Comparison of ENCODE assay signal across 1 cellular context in the genomic region with DNA sequence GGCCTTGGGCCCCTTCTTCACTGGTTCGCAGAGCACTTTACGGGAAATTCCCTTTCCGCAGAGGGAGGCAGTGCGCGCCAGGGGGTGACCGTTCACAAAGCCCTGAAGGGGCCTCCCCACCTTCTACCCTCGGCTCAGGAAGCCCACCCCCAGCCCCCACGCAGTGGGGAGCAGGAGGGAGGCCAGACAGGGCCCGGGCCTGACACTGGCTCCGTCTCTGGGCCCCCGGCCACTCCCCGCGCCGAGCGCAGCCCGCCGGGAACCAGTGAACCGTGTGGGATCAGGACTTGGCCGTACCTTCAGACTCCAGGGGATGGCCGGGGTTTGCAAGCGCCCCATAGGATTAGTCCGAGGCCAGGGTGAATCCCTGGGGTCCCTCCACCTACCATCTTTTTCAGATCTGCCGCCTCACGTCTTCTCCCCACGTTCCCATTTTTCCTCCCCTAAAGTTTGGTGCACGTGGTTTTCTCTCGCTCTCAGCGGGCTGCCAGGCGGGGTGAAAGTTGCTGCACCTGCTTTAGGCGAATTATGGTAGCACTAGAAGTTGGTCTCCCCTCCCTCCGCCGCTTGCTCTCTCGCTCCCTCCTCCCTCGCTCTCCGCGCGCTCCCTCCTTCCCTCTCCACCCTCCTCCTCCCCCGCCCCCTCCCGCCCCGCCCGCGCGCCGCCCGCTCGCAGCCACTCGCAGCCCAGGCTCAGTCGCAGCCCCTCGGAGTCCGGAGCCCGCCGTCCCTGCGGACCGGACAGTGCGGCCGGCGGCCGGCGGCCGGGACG.
TF ChIP-seq lines count a peak whose summit lies in the region.

A gene with protein sequence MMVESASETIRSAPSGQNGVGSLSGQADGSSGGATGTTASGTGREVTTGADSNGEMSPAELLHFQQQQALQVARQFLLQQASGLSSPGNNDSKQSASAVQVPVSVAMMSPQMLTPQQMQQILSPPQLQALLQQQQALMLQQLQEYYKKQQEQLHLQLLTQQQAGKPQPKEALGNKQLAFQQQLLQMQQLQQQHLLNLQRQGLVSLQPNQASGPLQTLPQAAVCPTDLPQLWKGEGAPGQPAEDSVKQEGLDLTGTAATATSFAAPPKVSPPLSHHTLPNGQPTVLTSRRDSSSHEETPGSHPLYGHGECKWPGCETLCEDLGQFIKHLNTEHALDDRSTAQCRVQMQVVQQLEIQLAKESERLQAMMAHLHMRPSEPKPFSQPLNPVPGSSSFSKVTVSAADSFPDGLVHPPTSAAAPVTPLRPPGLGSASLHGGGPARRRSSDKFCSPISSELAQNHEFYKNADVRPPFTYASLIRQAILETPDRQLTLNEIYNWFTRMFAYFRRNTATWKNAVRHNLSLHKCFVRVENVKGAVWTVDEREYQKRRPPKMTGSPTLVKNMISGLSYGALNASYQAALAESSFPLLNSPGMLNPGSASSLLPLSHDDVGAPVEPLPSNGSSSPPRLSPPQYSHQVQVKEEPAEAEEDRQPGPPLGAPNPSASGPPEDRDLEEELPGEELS (plus strand): TSS at position 679 of the 772 bp plus-strand sequence. CDS start 19,380 bp downstream, outside the sequence.

TF ChIP-seq in HepG2, 621 proteins besides CTCF, POLR2A, EP300 and RAD21 (continued from another document and continues in another):
- TF ChIP-seq, protein P1, sequence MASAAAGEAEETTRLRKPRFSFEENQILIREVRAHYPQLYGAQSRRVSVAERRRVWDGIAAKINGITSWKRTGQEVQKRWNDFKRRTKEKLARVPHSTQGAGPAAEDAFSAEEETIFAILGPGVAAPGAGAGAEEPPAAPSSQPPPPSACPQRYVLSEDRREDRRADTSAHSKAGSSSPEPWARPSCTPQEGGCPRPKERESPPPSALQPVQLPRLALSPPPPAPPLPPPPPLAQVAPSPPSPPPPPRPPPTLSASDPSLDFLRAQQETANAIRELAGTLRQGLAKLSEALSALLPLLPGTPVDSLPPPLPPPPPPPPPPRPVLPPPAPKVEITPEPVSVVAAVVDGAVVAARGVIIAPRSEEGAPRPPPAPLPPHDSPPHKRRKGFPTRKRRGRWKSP (CRISPR knock-in tag; IDR thresholded peaks at IDR 0.05) = peak; percentile 81
- TF ChIP-seq SAP130 (CRISPR knock-in tag; IDR thresholded peaks at IDR 0.05; ENCODE audit: low read depth) (peak; percentile 94), ZSCAN31 (CRISPR knock-in tag; IDR thresholded peaks at IDR 0.05; ENCODE audit: low read depth) (peak; percentile 34; the same call in 1 of the 2 replicates), AGO1 (IDR thresholded peaks at IDR 0.05; ENCODE audit: low read depth, low read length, poor library complexity, severe bottlenecking) (peak; percentile 28), ZNF7 (CRISPR knock-in tag; IDR thresholded peaks at IDR 0.05) (no peak), XRCC5 (optimal IDR thresholded peaks at IDR 0.05; ENCODE audit: low read length) (peak; percentile 40), ZNF878 (CRISPR knock-in tag; IDR thresholded peaks at IDR 0.05) (no peak), ZFP36 (IDR thresholded peaks at IDR 0.05; ENCODE audit: borderline replicate concordance, low read depth, low read length, partially characterized antibody) (no peak), FIP1L1 (IDR thresholded peaks at IDR 0.05; ENCODE audit: borderline replicate concordance, insufficient read depth, low read depth, low read length) (peak; percentile 45; the same call in 1 of the 2 replicates), ZNF543 (CRISPR knock-in tag; IDR thresholded peaks at IDR 0.05) (peak; percentile 47; the same call in 1 of the 2 replicates), SKI (IDR thresholded peaks at IDR 0.05; ENCODE audit: partially characterized antibody) (peak; percentile 9), ZNF652 (CRISPR knock-in tag; IDR thresholded peaks at IDR 0.05; ENCODE audit: borderline replicate concordance, low read depth) (no peak), HNRNPL (IDR thresholded peaks at IDR 0.05; ENCODE audit: low read depth, low read length) (peak; percentile 67; the same call in 1 of the 2 replicates), GFI1 (CRISPR knock-in tag; IDR thresholded peaks at IDR 0.05; ENCODE audit: borderline replicate concordance) (0 out of 2 replicates have a peak, but pooled peaks have one; percentile 36), ZNF12 (CRISPR knock-in tag; IDR thresholded peaks at IDR 0.05) (peak; percentile 29; the same call in 1 of the 2 replicates), YEATS4 (CRISPR knock-in tag; IDR thresholded peaks at IDR 0.05; ENCODE audit: borderline replicate concordance) (peak; percentile 82), ZEB1 (IDR thresholded peaks at IDR 0.05; ENCODE audit: insufficient replicate concordance, low read depth) (peak; percentile 30), TBP (CRISPR knock-in tag; IDR thresholded peaks at IDR 0.05) (no peak), SP5 (CRISPR knock-in tag; IDR thresholded peaks at IDR 0.05; ENCODE audit: borderline replicate concordance, low read depth) (peak; percentile 60), CCAR2 (optimal IDR thresholded peaks at IDR 0.05; ENCODE audit: low read depth, low read length) (no peak), HHEX (CRISPR knock-in tag; IDR thresholded peaks at IDR 0.05) (no peak), CBX2 (IDR thresholded peaks at IDR 0.05; ENCODE audit: low read depth, low read length) (no peak), CBX2 (CRISPR knock-in tag; IDR thresholded peaks at IDR 0.05; ENCODE audit: low read depth) (no peak), EED (CRISPR knock-in tag; IDR thresholded peaks at IDR 0.05) (peak; percentile 85; the same call in 1 of the 2 replicates), NR1H2 (CRISPR knock-in tag; IDR thresholded peaks at IDR 0.05; ENCODE audit: borderline replicate concordance, low read depth) (no peak), ZNF879 (CRISPR knock-in tag; IDR thresholded peaks at IDR 0.05) (peak; percentile 66; the same call in 1 of the 2 replicates), ZNF569 (CRISPR knock-in tag; IDR thresholded peaks at IDR 0.05; ENCODE audit: borderline replicate concordance) (no peak)
- TF ChIP-seq, protein P2, sequence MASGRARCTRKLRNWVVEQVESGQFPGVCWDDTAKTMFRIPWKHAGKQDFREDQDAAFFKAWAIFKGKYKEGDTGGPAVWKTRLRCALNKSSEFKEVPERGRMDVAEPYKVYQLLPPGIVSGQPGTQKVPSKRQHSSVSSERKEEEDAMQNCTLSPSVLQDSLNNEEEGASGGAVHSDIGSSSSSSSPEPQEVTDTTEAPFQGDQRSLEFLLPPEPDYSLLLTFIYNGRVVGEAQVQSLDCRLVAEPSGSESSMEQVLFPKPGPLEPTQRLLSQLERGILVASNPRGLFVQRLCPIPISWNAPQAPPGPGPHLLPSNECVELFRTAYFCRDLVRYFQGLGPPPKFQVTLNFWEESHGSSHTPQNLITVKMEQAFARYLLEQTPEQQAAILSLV (CRISPR knock-in tag; IDR thresholded peaks at IDR 0.05; ENCODE audit: borderline replicate concordance) = peak; percentile 75; the same call in 1 of the 2 replicates
- TF ChIP-seq, protein P3, sequence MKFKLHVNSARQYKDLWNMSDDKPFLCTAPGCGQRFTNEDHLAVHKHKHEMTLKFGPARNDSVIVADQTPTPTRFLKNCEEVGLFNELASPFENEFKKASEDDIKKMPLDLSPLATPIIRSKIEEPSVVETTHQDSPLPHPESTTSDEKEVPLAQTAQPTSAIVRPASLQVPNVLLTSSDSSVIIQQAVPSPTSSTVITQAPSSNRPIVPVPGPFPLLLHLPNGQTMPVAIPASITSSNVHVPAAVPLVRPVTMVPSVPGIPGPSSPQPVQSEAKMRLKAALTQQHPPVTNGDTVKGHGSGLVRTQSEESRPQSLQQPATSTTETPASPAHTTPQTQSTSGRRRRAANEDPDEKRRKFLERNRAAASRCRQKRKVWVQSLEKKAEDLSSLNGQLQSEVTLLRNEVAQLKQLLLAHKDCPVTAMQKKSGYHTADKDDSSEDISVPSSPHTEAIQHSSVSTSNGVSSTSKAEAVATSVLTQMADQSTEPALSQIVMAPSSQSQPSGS (CRISPR knock-in tag; IDR thresholded peaks at IDR 0.05) = peak; percentile 21; the same call in 1 of the 2 replicates
- TF ChIP-seq, protein P4, sequence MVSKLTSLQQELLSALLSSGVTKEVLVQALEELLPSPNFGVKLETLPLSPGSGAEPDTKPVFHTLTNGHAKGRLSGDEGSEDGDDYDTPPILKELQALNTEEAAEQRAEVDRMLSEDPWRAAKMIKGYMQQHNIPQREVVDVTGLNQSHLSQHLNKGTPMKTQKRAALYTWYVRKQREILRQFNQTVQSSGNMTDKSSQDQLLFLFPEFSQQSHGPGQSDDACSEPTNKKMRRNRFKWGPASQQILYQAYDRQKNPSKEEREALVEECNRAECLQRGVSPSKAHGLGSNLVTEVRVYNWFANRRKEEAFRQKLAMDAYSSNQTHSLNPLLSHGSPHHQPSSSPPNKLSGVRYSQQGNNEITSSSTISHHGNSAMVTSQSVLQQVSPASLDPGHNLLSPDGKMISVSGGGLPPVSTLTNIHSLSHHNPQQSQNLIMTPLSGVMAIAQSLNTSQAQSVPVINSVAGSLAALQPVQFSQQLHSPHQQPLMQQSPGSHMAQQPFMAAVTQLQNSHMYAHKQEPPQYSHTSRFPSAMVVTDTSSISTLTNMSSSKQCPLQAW (CRISPR knock-in tag; IDR thresholded peaks at IDR 0.05) = peak; percentile 52; the same call in 1 of the 2 replicates
- TF ChIP-seq, protein P5, sequence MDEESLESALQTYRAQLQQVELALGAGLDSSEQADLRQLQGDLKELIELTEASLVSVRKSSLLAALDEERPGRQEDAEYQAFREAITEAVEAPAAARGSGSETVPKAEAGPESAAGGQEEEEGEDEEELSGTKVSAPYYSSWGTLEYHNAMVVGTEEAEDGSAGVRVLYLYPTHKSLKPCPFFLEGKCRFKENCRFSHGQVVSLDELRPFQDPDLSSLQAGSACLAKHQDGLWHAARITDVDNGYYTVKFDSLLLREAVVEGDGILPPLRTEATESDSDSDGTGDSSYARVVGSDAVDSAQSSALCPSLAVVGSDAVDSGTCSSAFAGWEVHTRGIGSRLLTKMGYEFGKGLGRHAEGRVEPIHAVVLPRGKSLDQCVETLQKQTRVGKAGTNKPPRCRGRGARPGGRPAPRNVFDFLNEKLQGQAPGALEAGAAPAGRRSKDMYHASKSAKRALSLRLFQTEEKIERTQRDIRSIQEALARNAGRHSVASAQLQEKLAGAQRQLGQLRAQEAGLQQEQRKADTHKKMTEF (CRISPR knock-in tag; IDR thresholded peaks at IDR 0.05) = peak; percentile 78
- TF ChIP-seq, protein P6, sequence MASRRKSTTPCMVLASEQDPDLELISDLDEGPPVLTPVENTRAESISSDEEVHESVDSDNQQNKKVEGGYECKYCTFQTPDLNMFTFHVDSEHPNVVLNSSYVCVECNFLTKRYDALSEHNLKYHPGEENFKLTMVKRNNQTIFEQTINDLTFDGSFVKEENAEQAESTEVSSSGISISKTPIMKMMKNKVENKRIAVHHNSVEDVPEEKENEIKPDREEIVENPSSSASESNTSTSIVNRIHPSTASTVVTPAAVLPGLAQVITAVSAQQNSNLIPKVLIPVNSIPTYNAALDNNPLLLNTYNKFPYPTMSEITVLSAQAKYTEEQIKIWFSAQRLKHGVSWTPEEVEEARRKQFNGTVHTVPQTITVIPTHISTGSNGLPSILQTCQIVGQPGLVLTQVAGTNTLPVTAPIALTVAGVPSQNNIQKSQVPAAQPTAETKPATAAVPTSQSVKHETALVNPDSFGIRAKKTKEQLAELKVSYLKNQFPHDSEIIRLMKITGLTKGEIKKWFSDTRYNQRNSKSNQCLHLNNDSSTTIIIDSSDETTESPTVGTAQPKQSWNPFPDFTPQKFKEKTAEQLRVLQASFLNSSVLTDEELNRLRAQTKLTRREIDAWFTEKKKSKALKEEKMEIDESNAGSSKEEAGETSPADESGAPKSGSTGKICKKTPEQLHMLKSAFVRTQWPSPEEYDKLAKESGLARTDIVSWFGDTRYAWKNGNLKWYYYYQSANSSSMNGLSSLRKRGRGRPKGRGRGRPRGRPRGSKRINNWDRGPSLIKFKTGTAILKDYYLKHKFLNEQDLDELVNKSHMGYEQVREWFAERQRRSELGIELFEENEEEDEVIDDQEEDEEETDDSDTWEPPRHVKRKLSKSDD (CRISPR knock-in tag; IDR thresholded peaks at IDR 0.05; ENCODE audit: low read depth) = no peak
- TF ChIP-seq, protein P7, sequence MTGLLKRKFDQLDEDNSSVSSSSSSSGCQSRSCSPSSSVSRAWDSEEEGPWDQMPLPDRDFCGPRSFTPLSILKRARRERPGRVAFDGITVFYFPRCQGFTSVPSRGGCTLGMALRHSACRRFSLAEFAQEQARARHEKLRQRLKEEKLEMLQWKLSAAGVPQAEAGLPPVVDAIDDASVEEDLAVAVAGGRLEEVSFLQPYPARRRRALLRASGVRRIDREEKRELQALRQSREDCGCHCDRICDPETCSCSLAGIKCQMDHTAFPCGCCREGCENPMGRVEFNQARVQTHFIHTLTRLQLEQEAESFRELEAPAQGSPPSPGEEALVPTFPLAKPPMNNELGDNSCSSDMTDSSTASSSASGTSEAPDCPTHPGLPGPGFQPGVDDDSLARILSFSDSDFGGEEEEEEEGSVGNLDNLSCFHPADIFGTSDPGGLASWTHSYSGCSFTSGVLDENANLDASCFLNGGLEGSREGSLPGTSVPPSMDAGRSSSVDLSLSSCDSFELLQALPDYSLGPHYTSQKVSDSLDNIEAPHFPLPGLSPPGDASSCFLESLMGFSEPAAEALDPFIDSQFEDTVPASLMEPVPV (CRISPR knock-in tag; IDR thresholded peaks at IDR 0.05) = peak; percentile 84
- TF ChIP-seq, protein P8, sequence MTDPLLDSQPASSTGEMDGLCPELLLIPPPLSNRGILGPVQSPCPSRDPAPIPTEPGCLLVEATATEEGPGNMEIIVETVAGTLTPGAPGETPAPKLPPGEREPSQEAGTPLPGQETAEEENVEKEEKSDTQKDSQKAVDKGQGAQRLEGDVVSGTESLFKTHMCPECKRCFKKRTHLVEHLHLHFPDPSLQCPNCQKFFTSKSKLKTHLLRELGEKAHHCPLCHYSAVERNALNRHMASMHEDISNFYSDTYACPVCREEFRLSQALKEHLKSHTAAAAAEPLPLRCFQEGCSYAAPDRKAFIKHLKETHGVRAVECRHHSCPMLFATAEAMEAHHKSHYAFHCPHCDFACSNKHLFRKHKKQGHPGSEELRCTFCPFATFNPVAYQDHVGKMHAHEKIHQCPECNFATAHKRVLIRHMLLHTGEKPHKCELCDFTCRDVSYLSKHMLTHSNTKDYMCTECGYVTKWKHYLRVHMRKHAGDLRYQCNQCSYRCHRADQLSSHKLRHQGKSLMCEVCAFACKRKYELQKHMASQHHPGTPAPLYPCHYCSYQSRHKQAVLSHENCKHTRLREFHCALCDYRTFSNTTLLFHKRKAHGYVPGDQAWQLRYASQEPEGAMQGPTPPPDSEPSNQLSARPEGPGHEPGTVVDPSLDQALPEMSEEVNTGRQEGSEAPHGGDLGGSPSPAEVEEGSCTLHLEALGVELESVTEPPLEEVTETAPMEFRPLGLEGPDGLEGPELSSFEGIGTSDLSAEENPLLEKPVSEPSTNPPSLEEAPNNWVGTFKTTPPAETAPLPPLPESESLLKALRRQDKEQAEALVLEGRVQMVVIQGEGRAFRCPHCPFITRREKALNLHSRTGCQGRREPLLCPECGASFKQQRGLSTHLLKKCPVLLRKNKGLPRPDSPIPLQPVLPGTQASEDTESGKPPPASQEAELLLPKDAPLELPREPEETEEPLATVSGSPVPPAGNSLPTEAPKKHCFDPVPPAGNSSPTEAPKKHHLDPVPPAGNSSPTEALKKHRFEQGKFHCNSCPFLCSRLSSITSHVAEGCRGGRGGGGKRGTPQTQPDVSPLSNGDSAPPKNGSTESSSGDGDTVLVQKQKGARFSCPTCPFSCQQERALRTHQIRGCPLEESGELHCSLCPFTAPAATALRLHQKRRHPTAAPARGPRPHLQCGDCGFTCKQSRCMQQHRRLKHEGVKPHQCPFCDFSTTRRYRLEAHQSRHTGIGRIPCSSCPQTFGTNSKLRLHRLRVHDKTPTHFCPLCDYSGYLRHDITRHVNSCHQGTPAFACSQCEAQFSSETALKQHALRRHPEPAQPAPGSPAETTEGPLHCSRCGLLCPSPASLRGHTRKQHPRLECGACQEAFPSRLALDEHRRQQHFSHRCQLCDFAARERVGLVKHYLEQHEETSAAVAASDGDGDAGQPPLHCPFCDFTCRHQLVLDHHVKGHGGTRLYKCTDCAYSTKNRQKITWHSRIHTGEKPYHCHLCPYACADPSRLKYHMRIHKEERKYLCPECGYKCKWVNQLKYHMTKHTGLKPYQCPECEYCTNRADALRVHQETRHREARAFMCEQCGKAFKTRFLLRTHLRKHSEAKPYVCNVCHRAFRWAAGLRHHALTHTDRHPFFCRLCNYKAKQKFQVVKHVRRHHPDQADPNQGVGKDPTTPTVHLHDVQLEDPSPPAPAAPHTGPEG (CRISPR knock-in tag; IDR thresholded peaks at IDR 0.05) = no peak
